Comparison of ENCODE assay signal across 9 cellular contexts in genomic region chr17:50052241-50052788, GRCh38. TPM values are rescaled to one million over a fixed set of nuclear protein-coding genes. Genes with fewer than 3 reads are reported as not detected.
A peak's percentile ranks its signal among the peaks of the same experiment; 100 is the strongest.
DNase-seq lines count a peak whose midpoint lies in the region; ATAC-seq, FAIRE-seq and TF ChIP-seq lines count a peak whose summit lies in the region.
"Had no signal": no experiment of that assay in that cellular context is flagged by ENCODE, and none has a peak within 500 bp of the region (broad histone marks: within the 10 kb centered on the region; RNA-seq: fewer than 3 reads in every experiment).

No MANE protein-coding gene starts in this region.

- peak overlapping the region; percentile 82 to 86 for H3K27ac Mint-ChIP-seq in natural killer cell treated with Interleukin-12 subunit alpha and Interleukin-12 subunit beta and Interleukin-15 and Interleukin-18, amount 100 ng/mL, for 72 hours
- no peak overlapping the region for H3K27ac Mint-ChIP-seq in natural killer cell

- ATAC-seq in natural killer cell treated with Interleukin-12 subunit alpha and Interleukin-12 subunit beta and Interleukin-15 and Interleukin-18, amount 100 ng/mL, for 72 hours = no peak
- ATAC-seq in natural killer cell = no peak
- ATAC-seq in GM21381 (IDR thresholded peaks at IDR 0.05; ENCODE audit: unreplicated experiment) = no peak

- H3K27ac ChIP-seq in epithelial cell of prostate = peak overlapping the region; percentile 100
- H3K27ac ChIP-seq in uterus = peak overlapping the region; percentile 91 to 92

- DNase-seq in natural killer cell treated with Interleukin-12 subunit alpha and Interleukin-12 subunit beta and Interleukin-15 and Interleukin-18, amount 100 ng/mL, for 72 hours (ENCODE audit: low spot score) = no peak
- DNase-seq in natural killer cell (no peak), NCI-H526 treated with DMSO at 0.1 percent for 48 hours (lab: John Stamatoyannopoulos, UW) (peak; percentile 60), epithelial cell of prostate (ENCODE audit: low read depth, low spot score) (no peak), uterus (no peak), SIG-M5 (lab: John Stamatoyannopoulos, UW) (no peak), urothelium cell line (ENCODE audit: low spot score) (no peak)
- DNase-seq: AML-193 had no signal

- FAIRE-seq in urothelium cell line (lab: Jason Lieb, UNC) = no peak

- intact Hi-C loops in natural killer cell (cut with micrococcal nuclease) (no loop called here), uterus (cut with DNase I; ENCODE audit: low total_unique reads) (no loop called here)

- H3K4me3 ChIP-seq in uterus = no peak overlapping the region

- peaks cover 46 to 48% of the 10 kb centered on the region in 2 donors for H3K4me1 Mint-ChIP-seq in natural killer cell treated with Interleukin-12 subunit alpha and Interleukin-12 subunit beta and Interleukin-15 and Interleukin-18, amount 100 ng/mL, for 72 hours (ENCODE audit: low read depth in 2 of 2)
- peaks cover 5 to 20% of the 10 kb centered on the region in 2 donors for H3K4me1 Mint-ChIP-seq in natural killer cell

- TF ChIP-seq POLR2A in uterus (IDR thresholded peaks at IDR 0.05) = no peak

- H3K36me3 ChIP-seq in uterus = no peaks in the 10 kb centered on the region

- peaks cover 4 to 14% of the 10 kb centered on the region in 2 donors for H3K4me1 ChIP-seq in uterus

- H3K36me3 Mint-ChIP-seq in natural killer cell treated with Interleukin-12 subunit alpha and Interleukin-12 subunit beta and Interleukin-15 and Interleukin-18, amount 100 ng/mL, for 72 hours = no peaks in the 10 kb centered on the region
- H3K36me3 Mint-ChIP-seq in natural killer cell = no peaks in the 10 kb centered on the region

- H3K27me3 Mint-ChIP-seq in natural killer cell treated with Interleukin-12 subunit alpha and Interleukin-12 subunit beta and Interleukin-15 and Interleukin-18, amount 100 ng/mL, for 72 hours = peaks cover 3 to 5% of the 10 kb centered on the region in 2 donors
- H3K27me3 Mint-ChIP-seq in natural killer cell (ENCODE audit: low read depth in 2 of 2) = peaks cover 6 to 26% of the 10 kb centered on the region in 2 donors

- H3K9me3 ChIP-seq in uterus = no peaks in the 10 kb centered on the region

- no peak overlapping the region for H3K4me3 Mint-ChIP-seq in natural killer cell treated with Interleukin-12 subunit alpha and Interleukin-12 subunit beta and Interleukin-15 and Interleukin-18, amount 100 ng/mL, for 72 hours
- no peak overlapping the region for H3K4me3 Mint-ChIP-seq in natural killer cell

- H3K27me3 ChIP-seq in uterus = no peaks in the 10 kb centered on the region

- no peaks in the 10 kb centered on the region for H3K9me3 Mint-ChIP-seq in natural killer cell treated with Interleukin-12 subunit alpha and Interleukin-12 subunit beta and Interleukin-15 and Interleukin-18, amount 100 ng/mL, for 72 hours
- no peaks in the 10 kb centered on the region for H3K9me3 Mint-ChIP-seq in natural killer cell

- TF ChIP-seq CTCF in natural killer cell (IDR thresholded peaks at IDR 0.05) (no peak), uterus (IDR thresholded peaks at IDR 0.05) (no peak)

RNA-seq across cellular contexts. Expression of gene ITGA3, which starts 3.6 kb away (rescaled TPM):
- total RNA-seq in natural killer cell treated with Interleukin-12 subunit alpha and Interleukin-12 subunit beta and Interleukin-15 and Interleukin-18, amount 100 ng/mL, for 72 hours = 10 to 100 TPM; 13.7 to 13.9 TPM
- total RNA-seq in natural killer cell = 1 to 10 TPM in 2 of 3 donors, under 1 TPM in 1; 0.47 to 2.8 (median 1.4) TPM
- 10 to 100 TPM; 14.3 to 73.1 (median 33.4) TPM for total RNA-seq in uterus

RNA-seq across cellular contexts. Expression of gene PDK2, which starts 42.8 kb away (rescaled TPM):
- total RNA-seq in natural killer cell treated with Interleukin-12 subunit alpha and Interleukin-12 subunit beta and Interleukin-15 and Interleukin-18, amount 100 ng/mL, for 72 hours = 10 to 100 TPM; 11.8 to 13.7 TPM
- total RNA-seq in natural killer cell = 10 to 100 TPM; 23.2 to 32.9 (median 23.6) TPM
- total RNA-seq in uterus = 10 to 100 TPM; 12.9 to 62.6 (median 32.4) TPM

RNA-seq across cellular contexts. Expression of gene DLX3, which starts 57.3 kb away (rescaled TPM):
- total RNA-seq in natural killer cell treated with Interleukin-12 subunit alpha and Interleukin-12 subunit beta and Interleukin-15 and Interleukin-18, amount 100 ng/mL, for 72 hours = not detected
- total RNA-seq in natural killer cell (not detected), uterus (under 1 TPM in 1 of 4 donors, not detected in 3; 0.28 TPM)

Comparison
In these comparisons a context has a peak if more than half of its experiments do, and no peak if none do; other contexts are left out.
1. H3K27ac Mint-ChIP-seq: peak in natural killer cell treated with Interleukin-12 subunit alpha and Interleukin-12 subunit beta and Interleukin-15 and Interleukin-18, amount 100 ng/mL, for 72 hours (2 of 2); none in natural killer cell (0 of 2).